Comparison of ENCODE assay signal across 34 cellular contexts in the genomic region with DNA sequence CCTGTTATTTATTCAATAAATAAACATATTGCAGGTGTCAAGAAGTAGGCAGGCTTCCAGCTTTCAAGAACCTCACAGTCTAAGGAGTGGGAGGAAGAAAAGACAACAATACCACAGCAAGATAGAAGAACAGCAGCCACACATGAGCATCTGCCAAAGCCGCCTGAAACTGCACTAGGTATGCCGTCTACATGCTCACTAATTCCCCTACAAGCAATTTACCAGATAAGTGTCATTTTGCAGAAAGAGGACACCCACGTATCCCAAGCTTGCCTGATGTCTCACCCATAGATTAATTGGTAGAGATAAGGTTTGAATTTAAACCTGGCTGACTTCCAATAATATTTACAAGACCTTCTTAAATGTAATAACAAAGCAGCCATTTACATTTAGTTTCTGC.
"Had no signal": no experiment of that assay in that cellular context is flagged by ENCODE, and none has a peak within 500 bp of the region (broad histone marks: within the 10 kb centered on the region; RNA-seq: fewer than 3 reads in every experiment).

No MANE protein-coding gene starts in this region.

- H3K4me1 ChIP-seq: adrenal gland, body of pancreas, breast epithelium had no signal

- H3K9me3 ChIP-seq: body of pancreas, breast epithelium had no signal

- H3K4me1 Mint-ChIP-seq: activated B cell treated with CpG ODN at 0.5 μM for 24 hours; activated CD4-positive, alpha-beta T cell treated with anti-CD3 and anti-CD28 coated beads, Interleukin-2, amount 10 ng/mL, durations not matched to agents 24 days and 14 days; activated naive CD8-positive, alpha-beta T cell treated with anti-CD3 and anti-CD28 coated beads for 36 hours; activated T-helper 17 cell treated with anti-CD3 and anti-CD28 coated beads, Interleukin-2, amount 50 U/mL, for 72 hours had no signal

- H3K4me3 ChIP-seq: adrenal gland, body of pancreas, breast epithelium had no signal

- H3K27me3 ChIP-seq: adrenal gland, body of pancreas, brain microvascular endothelial cell, breast epithelium had no signal

- H3K36me3 ChIP-seq: adrenal gland, brain microvascular endothelial cell, breast epithelium had no signal

- H3K27ac Mint-ChIP-seq: activated B cell treated with CpG ODN at 0.5 μM for 24 hours; activated CD4-positive, alpha-beta memory T cell treated with anti-CD3 and anti-CD28 coated beads for 36 hours; activated CD4-positive, alpha-beta T cell treated with anti-CD3 and anti-CD28 coated beads, Interleukin-2, amount 10 ng/mL, durations not matched to agents 24 days and 14 days; activated CD8-positive, alpha-beta T cell treated with anti-CD3 and anti-CD28 coated beads for 36 hours; activated naive CD4-positive, alpha-beta T cell treated with anti-CD3 and anti-CD28 coated beads for 36 hours; activated naive CD4-positive, alpha-beta T cell treated with anti-CD3 and anti-CD28 coated beads, Interleukin-2, amount 50 U/mL, for 72 hours; activated naive CD8-positive, alpha-beta T cell treated with anti-CD3 and anti-CD28 coated beads for 36 hours; activated T-cell treated with anti-CD3 and anti-CD28 coated beads, Interleukin-2, amount 50 U/mL, for 72 hours; activated T-helper 1 cell treated with anti-CD3 and anti-CD28 coated beads, Interleukin-12 subunit alpha, Interleukin-12 subunit beta, Interleukin-2, Interleukin-4 antibody, amounts not matched to agents 30 ng/mL and 10 ng/mL and 1 ng/mL, durations not matched to agents 14 hours and 24 hours and 36 hours; activated T-helper 17 cell treated with anti-CD3 and anti-CD28 coated beads, Interleukin-2, amount 50 U/mL, for 72 hours; T-helper 1 cell treated with Interleukin-12 subunit alpha and Interleukin-12 subunit beta and Interleukin-4 antibody, amounts not matched to agents 30 μg/mL and 1 μg/mL, for 36 hours; T-helper 2 cell treated with Interferon-gamma antibody and Interleukin-4, amounts not matched to agents 5 μg/mL and 100 μg/mL, for 36 hours had no signal

- DNase-seq: activated B cell treated with CpG ODN at 0.5 μM for 24 hours; activated CD4-positive, alpha-beta memory T cell treated with anti-CD3 and anti-CD28 coated beads for 36 hours; activated CD4-positive, alpha-beta T cell treated with anti-CD3 and anti-CD28 coated beads for 4 hours; activated CD4-positive, alpha-beta T cell treated with anti-CD3 and anti-CD28 coated beads, Interleukin-2, amount 10 ng/mL, durations not matched to agents 24 days and 14 days; activated CD4-positive, alpha-beta T cell treated with anti-CD3 and anti-CD28 coated beads, Interleukin-2, amount 50 U/mL, for 1 hour; activated CD4-positive, alpha-beta T cell treated with anti-CD3 and anti-CD28 coated beads, Interleukin-2, amount 50 U/mL, for 4 hours; activated CD4-positive, CD25-positive, alpha-beta regulatory T cell treated with anti-CD3 and anti-CD28 coated beads, Interleukin-2, amount 50 U/mL, for 72 hours; activated CD8-positive, alpha-beta memory T cell treated with anti-CD3 and anti-CD28 coated beads, Interleukin-2, amount 50 U/mL, for 4 hours; activated CD8-positive, alpha-beta T cell treated with anti-CD3 and anti-CD28 coated beads for 36 hours; activated effector memory CD4-positive, alpha-beta T cell treated with anti-CD3 and anti-CD28 coated beads, Interleukin-2, amount 50 U/mL, for 16 hours; activated gamma-delta T cell treated with Interleukin-2 at 50 U/mL for 16 hours; activated naive CD4-positive, alpha-beta T cell; activated naive CD4-positive, alpha-beta T cell treated with anti-CD3 and anti-CD28 coated beads for 36 hours; activated naive CD4-positive, alpha-beta T cell treated with anti-CD3 and anti-CD28 coated beads, Interleukin-2, amount 50 U/mL, for 16 hours; activated naive CD8-positive, alpha-beta T cell treated with anti-CD3 and anti-CD28 coated beads for 36 hours; activated T-cell treated with anti-CD3 and anti-CD28 coated beads for 4 hours; activated T-cell treated with anti-CD3 and anti-CD28 coated beads, Interleukin-2, amount 50 U/mL, for 1 hour; activated T-cell treated with anti-CD3 and anti-CD28 coated beads, Interleukin-2, amount 50 U/mL, for 4 hours; activated T-cell treated with anti-CD3 and anti-CD28 coated beads, Interleukin-2, amount 50 U/mL, for 72 hours; adrenal gland; amniotic stem cell; aorta; body of pancreas; brain microvascular endothelial cell; central memory CD4-positive, alpha-beta T cell; T-helper 2 cell; T-helper 9 cell had no signal

- ATAC-seq: activated CD8-positive, alpha-beta T cell treated with anti-CD3 and anti-CD28 coated beads for 36 hours; activated naive CD4-positive, alpha-beta T cell treated with anti-CD3 and anti-CD28 coated beads, Interleukin-2, amount 50 U/mL, for 72 hours; activated T-cell treated with anti-CD3 and anti-CD28 coated beads, Interleukin-2, amount 50 U/mL, for 4 hours; activated T-cell treated with anti-CD3 and anti-CD28 coated beads, Interleukin-2, amount 50 U/mL, for 72 hours; activated T-helper 17 cell treated with anti-CD3 and anti-CD28 coated beads, Interleukin-2, amount 50 U/mL, for 72 hours; body of pancreas had no signal

- H3K9me3 Mint-ChIP-seq: activated B cell treated with CpG ODN at 0.5 μM for 24 hours; activated CD4-positive, alpha-beta T cell treated with anti-CD3 and anti-CD28 coated beads, Interleukin-2, amount 10 ng/mL, durations not matched to agents 24 days and 14 days; activated CD8-positive, alpha-beta T cell treated with anti-CD3 and anti-CD28 coated beads for 36 hours; activated naive CD4-positive, alpha-beta T cell treated with anti-CD3 and anti-CD28 coated beads for 36 hours; activated T-helper 1 cell treated with anti-CD3 and anti-CD28 coated beads, Interleukin-12 subunit alpha, Interleukin-12 subunit beta, Interleukin-2, Interleukin-4 antibody, amounts not matched to agents 30 ng/mL and 10 ng/mL and 1 ng/mL, durations not matched to agents 14 hours and 24 hours and 36 hours; T-helper 2 cell treated with Interferon-gamma antibody and Interleukin-4, amounts not matched to agents 5 μg/mL and 100 μg/mL, for 36 hours had no signal

- H3K27me3 Mint-ChIP-seq: activated B cell treated with CpG ODN at 0.5 μM for 24 hours; activated CD4-positive, alpha-beta T cell treated with anti-CD3 and anti-CD28 coated beads, Interleukin-2, amount 10 ng/mL, durations not matched to agents 24 days and 14 days had no signal

- H3K36me3 Mint-ChIP-seq: activated CD4-positive, alpha-beta memory T cell treated with anti-CD3 and anti-CD28 coated beads for 36 hours; activated naive CD4-positive, alpha-beta T cell treated with anti-CD3 and anti-CD28 coated beads, Interleukin-2, amount 50 U/mL, for 72 hours; activated naive CD8-positive, alpha-beta T cell treated with anti-CD3 and anti-CD28 coated beads for 36 hours had no signal

- H3K27ac ChIP-seq: adrenal gland, body of pancreas, brain microvascular endothelial cell, breast epithelium, VCaP had no signal

- H3K4me3 Mint-ChIP-seq: activated B cell treated with CpG ODN at 0.5 μM for 24 hours; activated CD4-positive, alpha-beta memory T cell treated with anti-CD3 and anti-CD28 coated beads for 36 hours; activated CD4-positive, alpha-beta T cell treated with anti-CD3 and anti-CD28 coated beads, Interleukin-2, amount 10 ng/mL, durations not matched to agents 24 days and 14 days; activated CD8-positive, alpha-beta T cell treated with anti-CD3 and anti-CD28 coated beads for 36 hours; activated naive CD4-positive, alpha-beta T cell treated with anti-CD3 and anti-CD28 coated beads for 36 hours; activated naive CD8-positive, alpha-beta T cell treated with anti-CD3 and anti-CD28 coated beads for 36 hours; activated T-cell treated with anti-CD3 and anti-CD28 coated beads, Interleukin-2, amount 50 U/mL, for 4 hours; activated T-cell treated with anti-CD3 and anti-CD28 coated beads, Interleukin-2, amount 50 U/mL, for 72 hours; activated T-helper 1 cell treated with anti-CD3 and anti-CD28 coated beads, Interleukin-12 subunit alpha, Interleukin-12 subunit beta, Interleukin-2, Interleukin-4 antibody, amounts not matched to agents 30 ng/mL and 10 ng/mL and 1 ng/mL, durations not matched to agents 14 hours and 24 hours and 36 hours; activated T-helper 17 cell treated with anti-CD3 and anti-CD28 coated beads, Interleukin-2, amount 50 U/mL, for 72 hours; T-helper 1 cell treated with Interleukin-12 subunit alpha and Interleukin-12 subunit beta and Interleukin-4 antibody, amounts not matched to agents 30 μg/mL and 1 μg/mL, for 36 hours; T-helper 2 cell treated with Interferon-gamma antibody and Interleukin-4, amounts not matched to agents 5 μg/mL and 100 μg/mL, for 36 hours had no signal
